ENCODE assay signal across 8 cellular contexts in the genomic region with DNA sequence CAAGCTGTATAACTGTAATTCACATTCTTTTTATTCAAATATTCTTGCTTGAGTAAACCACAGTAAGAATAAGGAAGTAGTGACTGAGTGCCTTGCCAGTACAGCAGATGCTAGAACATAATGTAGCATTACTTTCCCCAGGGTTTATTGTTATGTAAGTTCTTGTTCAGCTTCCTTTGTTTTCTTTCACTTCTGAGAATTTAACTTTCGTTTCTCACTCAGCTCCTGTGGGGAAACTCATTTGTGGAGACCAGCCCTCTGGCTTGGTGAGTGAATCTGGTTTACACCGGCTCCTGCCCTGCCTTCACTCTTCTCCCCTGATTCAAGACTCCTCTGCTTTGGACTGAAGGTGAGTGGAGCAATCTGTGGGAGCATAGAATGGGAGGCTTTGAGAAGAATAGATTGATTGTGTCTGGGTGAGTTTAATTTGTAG. TPM values are rescaled to one million over a fixed set of nuclear protein-coding genes. Genes with fewer than 3 reads are reported as not detected.
DNase-seq lines count a peak whose midpoint lies in the region; ATAC-seq and TF ChIP-seq lines count a peak whose summit lies in the region.

A gene with protein sequence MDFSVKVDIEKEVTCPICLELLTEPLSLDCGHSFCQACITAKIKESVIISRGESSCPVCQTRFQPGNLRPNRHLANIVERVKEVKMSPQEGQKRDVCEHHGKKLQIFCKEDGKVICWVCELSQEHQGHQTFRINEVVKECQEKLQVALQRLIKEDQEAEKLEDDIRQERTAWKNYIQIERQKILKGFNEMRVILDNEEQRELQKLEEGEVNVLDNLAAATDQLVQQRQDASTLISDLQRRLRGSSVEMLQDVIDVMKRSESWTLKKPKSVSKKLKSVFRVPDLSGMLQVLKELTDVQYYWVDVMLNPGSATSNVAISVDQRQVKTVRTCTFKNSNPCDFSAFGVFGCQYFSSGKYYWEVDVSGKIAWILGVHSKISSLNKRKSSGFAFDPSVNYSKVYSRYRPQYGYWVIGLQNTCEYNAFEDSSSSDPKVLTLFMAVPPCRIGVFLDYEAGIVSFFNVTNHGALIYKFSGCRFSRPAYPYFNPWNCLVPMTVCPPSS (plus strand): TSS at position 240 of the 433 bp plus-strand sequence. CDS start 6,443 bp downstream, outside the sequence.

- POLR2A ChIA-PET in CD8-positive, alpha-beta memory T cell (lab: Charles Lee), result interaction anchor here (0.7 to 1.2 kb wide), 2 partner anchors 10 to 546 kb away, joined by 3 read pairs; no protein-coding TSS in a partner anchor
- POLR2A ChIA-PET in IMR-90 (lab: Charles Lee; ENCODE audit: unreplicated experiment), result interaction anchor here (1.0 to 1.4 kb wide), 2 partner anchors 10 to 65 kb away, joined by 3 to 4 read pairs; a partner anchor contains a TSS

- H3K4ac ChIP-seq in IMR-90 (ENCODE audit: low read depth, low read length) (peak within 1 kb of the TSS; percentile 92), mesenchymal stem cell (ENCODE audit: low read depth in 1 of 2, low read length in 2 of 2) (peak within 1 kb of the TSS; percentile 54 to 86)

- peak within 1 kb of the TSS; percentile 92 for H2BK5ac ChIP-seq in IMR-90 (ENCODE audit: low read depth, low read length, poor library complexity, severe bottlenecking)
- peak within 1 kb of the TSS; percentile 98 for H2BK5ac ChIP-seq in mesenchymal stem cell (ENCODE audit: low read depth, low read length, poor library complexity, severe bottlenecking)

- H3K27me3 ChIP-seq in CD8-positive, alpha-beta memory T cell (ENCODE audit: insufficient read depth, low read length, poor library complexity, severe bottlenecking), result no peaks in the 10 kb centered on the region
- no peaks in the 10 kb centered on the region for H3K27me3 ChIP-seq in IMR-90 (ENCODE audit: control insufficient read depth, insufficient read depth, low read length)
- H3K27me3 ChIP-seq in effector memory CD4-positive, alpha-beta T cell (replicated peaks; ENCODE audit: control insufficient read depth, insufficient read depth, low read length, poor library complexity, severe bottlenecking), result no peaks in the 10 kb centered on the region
- no peaks in the 10 kb centered on the region for H3K27me3 ChIP-seq in mesenchymal stem cell (ENCODE audit: control insufficient read depth in 1 of 2, insufficient read depth in 1 of 2, low read length in 2 of 2)

- peak within 1 kb of the TSS; percentile 79 for H3K27ac ChIP-seq in CD8-positive, alpha-beta memory T cell (ENCODE audit: low read depth, low read length)
- H3K27ac ChIP-seq in IMR-90 (ENCODE audit: insufficient read depth, low read length) (peak within 1 kb of the TSS; percentile 94), mesenchymal stem cell (ENCODE audit: low read length, poor library complexity, severe bottlenecking) (peak within 1 kb of the TSS; percentile 98)
- H3K27ac ChIP-seq in effector memory CD4-positive, alpha-beta T cell (ENCODE audit: insufficient read depth, low read length, poor library complexity, severe bottlenecking), result peak within 1 kb of the TSS; percentile 72

- H4K5ac ChIP-seq in IMR-90 (ENCODE audit: low read depth, low read length), result peak within 1 kb of the TSS; percentile 99

- H3K79me1 ChIP-seq in IMR-90 (ENCODE audit: low read depth in 1 of 2, low read length in 2 of 2), result peaks cover 13 to 24% of the 10 kb centered on the region in 2 experiments
- H3K79me1 ChIP-seq in mesenchymal stem cell (replicated peaks; ENCODE audit: low read length, poor library complexity, severe bottlenecking), result peaks cover 18% of the 10 kb centered on the region

- H2AK9ac ChIP-seq in IMR-90 (replicated peaks; ENCODE audit: low read depth, low read length, poor library complexity), result peak within 1 kb of the TSS; percentile 90

- H3K4me3 ChIP-seq in CD8-positive, alpha-beta memory T cell (ENCODE audit: low read length), result peak within 1 kb of the TSS; percentile 84
- H3K4me3 ChIP-seq in IMR-90 (ENCODE audit: insufficient read depth, low read depth, low read length) (peak within 1 kb of the TSS; percentile 71), mesenchymal stem cell (ENCODE audit: insufficient read depth in 1 of 2, low read depth in 1 of 2, low read length in 2 of 2) (peak within 1 kb of the TSS in 1 of 2 experiments; percentile 86)
- peak within 1 kb of the TSS; percentile 59 for H3K4me3 ChIP-seq in effector memory CD4-positive, alpha-beta T cell (ENCODE audit: insufficient read depth, low read depth, low read length, poor library complexity, severe bottlenecking)

- ATAC-seq in GM21515 (IDR thresholded peaks at IDR 0.05; ENCODE audit: unreplicated experiment) (peak; percentile 73), IMR-90 (ENCODE audit: low read depth) (peak; percentile 42)
- ATAC-seq in stimulated activated effector memory CD8-positive, alpha-beta T cell treated with anti-CD3 and anti-CD28 coated beads, Interleukin-12 subunit alpha, Interleukin-12 subunit beta, amount 100 ng/mL, for 72 hours, result peak; percentile 79

- no peak; the same call in 1 of the 2 replicates for TF ChIP-seq POLR2A in IMR-90 (IDR thresholded peaks at IDR 0.05; ENCODE audit: low read depth, low read length)

- no peak within 1 kb of the TSS for H2BK12ac ChIP-seq in mesenchymal stem cell (ENCODE audit: low read length in 2 of 2)

- CTCF ChIA-PET in CD8-positive, alpha-beta memory T cell (lab: Charles Lee), result interaction anchor here (1.5 to 2.4 kb wide), 3 partner anchors 11 to 674 kb away, joined by 3 to 11 read pairs (median 5); no protein-coding TSS in a partner anchor
- CTCF ChIA-PET in IMR-90 (lab: Yijun Ruan, JAX), result interaction anchor here (1.0 kb wide), 1 partner anchor 92 kb away, joined by 3 read pairs; no protein-coding TSS in a partner anchor

- DNase-seq in CD8-positive, alpha-beta memory T cell, result peak; percentile 27 to 70 (median 57)
- peak; percentile 71 for DNase-seq in IMR-90
- peak; percentile 24 for DNase-seq in activated CD4-positive, alpha-beta T cell treated with anti-CD3 and anti-CD28 coated beads, Interleukin-2, amount 50 U/mL, for 1 hour
- DNase-seq in effector memory CD4-positive, alpha-beta T cell, result peak in 2 of 3 donors; percentile 18 to 36
- peak; percentile 73 for DNase-seq in mesenchymal stem cell
- peak in 1 of 2 donors; percentile 74 for DNase-seq in stimulated activated effector memory CD8-positive, alpha-beta T cell treated with anti-CD3 and anti-CD28 coated beads, Interleukin-12 subunit alpha, Interleukin-12 subunit beta, amount 100 ng/mL, for 72 hours (ENCODE audit: low spot score in 2 of 2)
- DNase-seq in NCI-H1092 treated with DMSO at 0.1 percent for 48 hours (lab: John Stamatoyannopoulos, UW), result no peak

- TF ChIP-seq CTCF in IMR-90 (conservative IDR thresholded peaks at IDR 0.05; ENCODE audit: low read depth, low read length), result no peak

- dilution Hi-C loops in IMR-90 (cut with HindIII; ENCODE audit: low sequenced_read_pairs, unreplicated experiment), result no loop called here

- H3K36me3 ChIP-seq in CD8-positive, alpha-beta memory T cell (ENCODE audit: insufficient read depth, low read length), result no peaks in the 10 kb centered on the region
- H3K36me3 ChIP-seq in IMR-90 (ENCODE audit: control insufficient read depth, insufficient read depth, low read length) (peaks cover 2% of the 10 kb centered on the region), mesenchymal stem cell (ENCODE audit: control insufficient read depth in 1 of 2, insufficient read depth in 2 of 2, low read depth in 1 of 2, low read length in 2 of 2) (peaks cover 5 to 14% of the 10 kb centered on the region in 2 experiments)
- no peaks in the 10 kb centered on the region for H3K36me3 ChIP-seq in effector memory CD4-positive, alpha-beta T cell (ENCODE audit: control insufficient read depth, insufficient read depth, low read length)

- H4K20me1 ChIP-seq in IMR-90 (ENCODE audit: insufficient read depth, low read length), result no peaks in the 10 kb centered on the region

- H3K4me2 ChIP-seq in IMR-90 (ENCODE audit: low read depth, low read length) (peak within 1 kb of the TSS; percentile 98), mesenchymal stem cell (ENCODE audit: low read length, poor library complexity, severe bottlenecking) (peak within 1 kb of the TSS; percentile 90)

- H2AFZ ChIP-seq in IMR-90 (replicated peaks; ENCODE audit: low read length, poor library complexity) (peak within 1 kb of the TSS; percentile 81), mesenchymal stem cell (ENCODE audit: low read depth, low read length) (no peak within 1 kb of the TSS)

- H3K9ac ChIP-seq in IMR-90 (ENCODE audit: low read depth, low read length) (peak within 1 kb of the TSS; percentile 91), mesenchymal stem cell (ENCODE audit: low read length) (peak within 1 kb of the TSS; percentile 98)

- intact Hi-C loops in IMR-90 (cut with micrococcal nuclease), result loop anchor here (10.0 kb wide), 1 partner anchor 325 kb away; no protein-coding TSS in a partner anchor

- H3K4me1 Mint-ChIP-seq in CD8-positive, alpha-beta memory T cell, result peaks cover 54 to 61% (median 60%) of the 10 kb centered on the region in 3 donors
- peaks cover 65% of the 10 kb centered on the region for H3K4me1 Mint-ChIP-seq in stimulated activated effector memory CD8-positive, alpha-beta T cell treated with anti-CD3 and anti-CD28 coated beads, Interleukin-12 subunit alpha, Interleukin-12 subunit beta, amount 100 ng/mL, for 72 hours

- H4K8ac ChIP-seq in IMR-90 (ENCODE audit: low read depth in 2 of 2, low read length in 2 of 2) (peak within 1 kb of the TSS; percentile 89 to 99), mesenchymal stem cell (ENCODE audit: low read length) (peak within 1 kb of the TSS; percentile 94)

- H3K14ac ChIP-seq in IMR-90 (replicated peaks; ENCODE audit: low read depth, low read length) (peak within 1 kb of the TSS; percentile 94), mesenchymal stem cell (ENCODE audit: low read length in 2 of 2) (peak within 1 kb of the TSS in 1 of 2 experiments; percentile 41)

- in situ Hi-C loops in IMR-90 (cut with MboI; ENCODE audit: low sequenced_read_pairs), result loop anchor here (5.0 to 25.0 kb wide), 2 partner anchors 67 to 673 kb away; no protein-coding TSS in a partner anchor

- H2AK5ac ChIP-seq in IMR-90 (ENCODE audit: low read depth, low read length) (peak within 1 kb of the TSS; percentile 77; the same call in 1 of the 2 replicates), mesenchymal stem cell (ENCODE audit: low read length, severe bottlenecking) (peak within 1 kb of the TSS; percentile 100)

- TF ChIP-seq RAD21 in IMR-90 (IDR thresholded peaks at IDR 0.05; ENCODE audit: low read length), result no peak

- H3K23ac ChIP-seq in IMR-90 (ENCODE audit: low read depth, low read length) (peak within 1 kb of the TSS; percentile 98), mesenchymal stem cell (ENCODE audit: low read length in 2 of 2) (no peak within 1 kb of the TSS)

- H4K91ac ChIP-seq in IMR-90 (ENCODE audit: insufficient read depth, low read depth, low read length) (peak within 1 kb of the TSS; percentile 96), mesenchymal stem cell (ENCODE audit: low read length) (peak within 1 kb of the TSS; percentile 68)

- no CpG with 5 or more reads among the region's 2 CpGs for whole genome bisulfite sequencing in IMR-90 (ENCODE audit: extremely low coverage in 2 of 2, insufficient read length in 1 of 2), 2 experiments
- WGBS in mesenchymal stem cell, result 38% methylated on average over 1 of the region's 2 CpGs

- peaks cover 0 to 1% (median 0%) of the 10 kb centered on the region in 5 donors for H3K9me3 Mint-ChIP-seq in CD8-positive, alpha-beta memory T cell
- H3K9me3 Mint-ChIP-seq in stimulated activated effector memory CD8-positive, alpha-beta T cell treated with anti-CD3 and anti-CD28 coated beads, Interleukin-12 subunit alpha, Interleukin-12 subunit beta, amount 100 ng/mL, for 72 hours, result no peaks in the 10 kb centered on the region

- peak within 1 kb of the TSS; percentile 95 for H2BK20ac ChIP-seq in IMR-90 (ENCODE audit: low read depth, low read length)

- H3K9me1 ChIP-seq in IMR-90 (ENCODE audit: insufficient read depth, low read length), result no peaks in the 10 kb centered on the region; the same call in 1 of the 2 replicates

- peaks cover 0 to 40% (median 4%) of the 10 kb centered on the region in 3 donors for H3K36me3 Mint-ChIP-seq in CD8-positive, alpha-beta memory T cell
- H3K36me3 Mint-ChIP-seq in stimulated activated effector memory CD8-positive, alpha-beta T cell treated with anti-CD3 and anti-CD28 coated beads, Interleukin-12 subunit alpha, Interleukin-12 subunit beta, amount 100 ng/mL, for 72 hours, result peaks cover 34% of the 10 kb centered on the region

- H3K27ac Mint-ChIP-seq in CD8-positive, alpha-beta memory T cell, result peak within 1 kb of the TSS; percentile 91 to 98 (median 96)
- H3K27ac Mint-ChIP-seq in stimulated activated effector memory CD8-positive, alpha-beta T cell treated with anti-CD3 and anti-CD28 coated beads, Interleukin-12 subunit alpha, Interleukin-12 subunit beta, amount 100 ng/mL, for 72 hours, result peak within 1 kb of the TSS; percentile 95

- H2BK120ac ChIP-seq in IMR-90 (ENCODE audit: low read depth, low read length) (peak within 1 kb of the TSS; percentile 98), mesenchymal stem cell (ENCODE audit: low read depth, low read length) (peak within 1 kb of the TSS; percentile 79)

- peaks cover 42% of the 10 kb centered on the region for H3K4me1 ChIP-seq in CD8-positive, alpha-beta memory T cell (ENCODE audit: insufficient read depth, low read length)
- H3K4me1 ChIP-seq in IMR-90 (ENCODE audit: control insufficient read depth, insufficient read depth, low read length), result peaks cover 5% of the 10 kb centered on the region
- H3K4me1 ChIP-seq in effector memory CD4-positive, alpha-beta T cell (ENCODE audit: control insufficient read depth, insufficient read depth, low read length, poor library complexity, severe bottlenecking), result peaks cover 18% of the 10 kb centered on the region
- peaks cover 7% of the 10 kb centered on the region for H3K4me1 ChIP-seq in mesenchymal stem cell (ENCODE audit: control insufficient read depth, insufficient read depth, low read depth, low read length)

- H3K4me3 Mint-ChIP-seq in CD8-positive, alpha-beta memory T cell, result peak within 1 kb of the TSS; percentile 92 to 99 (median 95)
- H3K4me3 Mint-ChIP-seq in stimulated activated effector memory CD8-positive, alpha-beta T cell treated with anti-CD3 and anti-CD28 coated beads, Interleukin-12 subunit alpha, Interleukin-12 subunit beta, amount 100 ng/mL, for 72 hours, result peak within 1 kb of the TSS; percentile 93

- H3K56ac ChIP-seq in IMR-90 (ENCODE audit: extremely low read depth, insufficient read depth, low read length), result peak within 1 kb of the TSS; percentile 85

- no peaks in the 10 kb centered on the region for H3K9me3 ChIP-seq in CD8-positive, alpha-beta memory T cell (ENCODE audit: low read length)
- H3K9me3 ChIP-seq in IMR-90 (ENCODE audit: control insufficient read depth, insufficient read depth, low read length) (no peaks in the 10 kb centered on the region), mesenchymal stem cell (ENCODE audit: control insufficient read depth, low read length) (no peaks in the 10 kb centered on the region)
- H3K9me3 ChIP-seq in effector memory CD4-positive, alpha-beta T cell (ENCODE audit: control insufficient read depth, low read length), result no peaks in the 10 kb centered on the region

- H3K18ac ChIP-seq in IMR-90 (ENCODE audit: low read depth, low read length) (peak within 1 kb of the TSS; percentile 99), mesenchymal stem cell (ENCODE audit: low read depth in 1 of 2, low read length in 2 of 2) (peak within 1 kb of the TSS; percentile 48 to 92)

- no TSS peak for BruUV-seq in IMR-90 (replicated peaks; lab: Mats Ljungman, UMichigan)

- no peaks in the 10 kb centered on the region for H3K27me3 Mint-ChIP-seq in CD8-positive, alpha-beta memory T cell

- peak within 1 kb of the TSS; percentile 20; the same call in 2 of the 3 replicates for H2BK15ac ChIP-seq in IMR-90 (ENCODE audit: low read depth, low read length)
- no peak within 1 kb of the TSS for H2BK15ac ChIP-seq in mesenchymal stem cell (ENCODE audit: low read depth, poor library complexity, severe bottlenecking)

RNA-seq across cellular contexts. Expression of the gene that starts here (rescaled TPM):
- total RNA-seq in CD8-positive, alpha-beta memory T cell, result 100 to 1,000 TPM; 105 TPM
- 163 TPM for polyA plus RNA-seq in CD8-positive, alpha-beta memory T cell
- total RNA-seq in IMR-90 (2012; rRNA removed), result 39.4 and 46.8 TPM in 2 replicates
- polyA plus RNA-seq in IMR-90 (2012; rRNA removed), result 30.4 and 43.6 TPM in 2 replicates
- polyA plus RNA-seq in IMR-90 (2012; cell fraction: cytosol; rRNA removed), result 7.4 and 15.7 TPM in 2 replicates
- 35.2 and 246 TPM in 2 replicates for polyA plus RNA-seq in IMR-90 (2012; cell fraction: nucleus; rRNA removed; ENCODE audit: low replicate concordance)
- 57.4 TPM for polyA plus RNA-seq in mesenchymal stem cell (2013, experiment 1 of 2)
- polyA plus RNA-seq in mesenchymal stem cell (2013, experiment 2 of 2), result 57.6 TPM
